Comparison of ENCODE assay signal across 16 cellular contexts in genomic region chr4:79297029-79297428, GRCh38. TPM values are rescaled to one million over a fixed set of nuclear protein-coding genes. Genes with fewer than 3 reads are reported as not detected.
DNase-seq lines count a peak whose midpoint lies in the region; ATAC-seq and TF ChIP-seq lines count a peak whose summit lies in the region.
"Had no signal": no experiment of that assay in that cellular context is flagged by ENCODE, and none has a peak within 500 bp of the region (broad histone marks: within the 10 kb centered on the region; RNA-seq: fewer than 3 reads in every experiment).

No MANE protein-coding gene starts in this region.

- H3K14ac ChIP-seq in neuronal stem cell (ENCODE audit: low read length): no peak overlapping the region

- H2BK15ac ChIP-seq in neuronal stem cell (ENCODE audit: low read length): peak overlapping the region; percentile 96

- no peak for TF ChIP-seq EP300 in gastroesophageal sphincter (IDR thresholded peaks at IDR 0.05)

- no peaks in the 10 kb centered on the region for H3K9me3 ChIP-seq in BE2C
- H3K9me3 ChIP-seq in gastroesophageal sphincter: no peaks in the 10 kb centered on the region
- H3K9me3 ChIP-seq in neuronal stem cell (replicated peaks in 1 of 2; ENCODE audit: control insufficient read depth in 2 of 2, insufficient read depth in 1 of 2, low read depth in 1 of 2, low read length in 2 of 2): no peaks in the 10 kb centered on the region
- H3K9me3 ChIP-seq: BLaER1 treated with 17β-estradiol and CSF1 and Interleukin-3, amounts not matched to agents 10 nM and 100 nM had no signal

- peak; percentile 34 for ATAC-seq in gastroesophageal sphincter
- peak; percentile 37 for ATAC-seq in stimulated activated memory B cell treated with anti-CD40 and anti-IgM and Interleukin-4, amounts not matched to agents 10 μg/mL and 1 μg/mL and 100 μg/mL, for 72 hours
- ATAC-seq in GM19467 (IDR thresholded peaks at IDR 0.05; ENCODE audit: unreplicated experiment): no peak
- ATAC-seq: GM23338 had no signal

- peak overlapping the region; percentile 91 for H3K18ac ChIP-seq in neuronal stem cell (ENCODE audit: low read length)

- H3K36me3 ChIP-seq in BE2C (no peaks in the 10 kb centered on the region), gastroesophageal sphincter (no peaks in the 10 kb centered on the region), neuronal stem cell (replicated peaks in 1 of 2; ENCODE audit: control insufficient read depth in 2 of 2, insufficient read depth in 2 of 2, low read length in 2 of 2) (no peaks in the 10 kb centered on the region)
- H3K36me3 ChIP-seq: BLaER1 treated with 17β-estradiol and CSF1 and Interleukin-3, amounts not matched to agents 10 nM and 100 nM had no signal

- H3K23ac ChIP-seq in neuronal stem cell (ENCODE audit: low read depth, low read length, poor library complexity): peak overlapping the region; percentile 50

- H3K4me1 ChIP-seq in BE2C (peaks cover 6% of the 10 kb centered on the region; the same call in 1 of the 2 replicates), gastroesophageal sphincter (peaks cover 0 to 27% (median 2%) of the 10 kb centered on the region in 3 donors), neuronal stem cell (ENCODE audit: control insufficient read depth in 2 of 2, insufficient read depth in 1 of 2, low read depth in 1 of 2, low read length in 2 of 2) (no peaks in the 10 kb centered on the region)
- H3K4me1 ChIP-seq: BLaER1 treated with 17β-estradiol and CSF1 and Interleukin-3, amounts not matched to agents 10 nM and 100 nM had no signal

- H2AK5ac ChIP-seq in neuronal stem cell (ENCODE audit: low read depth, low read length): peak overlapping the region; percentile 37

- no peak overlapping the region for H3K4ac ChIP-seq in neuronal stem cell (ENCODE audit: low read length)

- H3K27ac Mint-ChIP-seq in stimulated activated memory B cell treated with anti-CD40 and anti-IgM and Interleukin-4, amounts not matched to agents 10 μg/mL and 1 μg/mL and 100 μg/mL, for 72 hours: no peak overlapping the region
- H3K27ac Mint-ChIP-seq: CD4-positive, CD25-positive, alpha-beta regulatory T cell; GM23338; H9 had no signal

- peak overlapping the region; percentile 44 for H2BK120ac ChIP-seq in neuronal stem cell (ENCODE audit: low read depth, low read length)

- H4K8ac ChIP-seq in neuronal stem cell (ENCODE audit: low read depth, low read length): no peak overlapping the region

- no peak overlapping the region for H3K9ac ChIP-seq in neuronal stem cell (ENCODE audit: low read depth, low read length, poor library complexity)
- H3K9ac ChIP-seq: BLaER1 treated with 17β-estradiol and CSF1 and Interleukin-3, amounts not matched to agents 10 nM and 100 nM had no signal

- H3K4me3 ChIP-seq in BE2C (ENCODE audit: low read depth, low read length) (no peak overlapping the region), gastroesophageal sphincter (no peak overlapping the region), neuronal stem cell (ENCODE audit: low read length in 2 of 2) (no peak overlapping the region)
- H3K4me3 ChIP-seq: BLaER1 treated with 17β-estradiol and CSF1 and Interleukin-3, amounts not matched to agents 10 nM and 100 nM; GM23338 had no signal

- TF ChIP-seq CTCF in BE2C (IDR thresholded peaks at IDR 0.05; ENCODE audit: low read depth, low read length) (no peak), gastroesophageal sphincter (IDR thresholded peaks at IDR 0.05) (no peak)

- peak overlapping the region; percentile 44 for H2AFZ ChIP-seq in neuronal stem cell (ENCODE audit: low read length)
- H2AFZ ChIP-seq: GM23338 had no signal

- H3K27me3 ChIP-seq in BE2C (no peaks in the 10 kb centered on the region), gastroesophageal sphincter (no peaks in the 10 kb centered on the region), neuronal stem cell (ENCODE audit: control insufficient read depth in 3 of 3, insufficient read depth in 3 of 3, low read depth in 1 of 3, low read length in 3 of 3) (no peaks in the 10 kb centered on the region)
- H3K27me3 ChIP-seq: BLaER1 treated with 17β-estradiol and CSF1 and Interleukin-3, amounts not matched to agents 10 nM and 100 nM had no signal

- H3K79me1 ChIP-seq in neuronal stem cell (ENCODE audit: low read depth, low read length): no peaks in the 10 kb centered on the region

- no peaks in the 10 kb centered on the region for H3K9me3 Mint-ChIP-seq in stimulated activated memory B cell treated with anti-CD40 and anti-IgM and Interleukin-4, amounts not matched to agents 10 μg/mL and 1 μg/mL and 100 μg/mL, for 72 hours
- H3K9me3 Mint-ChIP-seq: CD4-positive, CD25-positive, alpha-beta regulatory T cell; GM23338; H9 had no signal

- no peak for TF ChIP-seq POLR2A in gastroesophageal sphincter (IDR thresholded peaks at IDR 0.05)

- no peak overlapping the region for H3K4me2 ChIP-seq in neuronal stem cell (ENCODE audit: insufficient read depth, low read length, poor library complexity, severe bottlenecking)
- H3K4me2 ChIP-seq: BLaER1 treated with 17β-estradiol and CSF1 and Interleukin-3, amounts not matched to agents 10 nM and 100 nM; GM23338 had no signal

- no peak overlapping the region for H3K27ac ChIP-seq in gastroesophageal sphincter
- H3K27ac ChIP-seq in neuronal stem cell (replicated peaks; ENCODE audit: low read length): no peak overlapping the region
- H3K27ac ChIP-seq: BLaER1 treated with 17β-estradiol and CSF1 and Interleukin-3, amounts not matched to agents 10 nM and 100 nM had no signal

- WGBS in gastroesophageal sphincter (ENCODE audit: low coverage in 1 of 2), 2 donors: no CpG with 5 or more reads among the region's 9 CpGs
- no CpG with 5 or more reads among the region's 9 CpGs for WGBS in neuronal stem cell (ENCODE audit: extremely low coverage in 2 of 2, insufficient read length in 2 of 2, insufficient replicate concordance in 1 of 2), 2 donors

- peak overlapping the region; percentile 65 for H4K91ac ChIP-seq in neuronal stem cell (ENCODE audit: low read depth, low read length, poor library complexity)

- H3K4me1 Mint-ChIP-seq in stimulated activated memory B cell treated with anti-CD40 and anti-IgM and Interleukin-4, amounts not matched to agents 10 μg/mL and 1 μg/mL and 100 μg/mL, for 72 hours: no peaks in the 10 kb centered on the region
- H3K4me1 Mint-ChIP-seq: CD4-positive, CD25-positive, alpha-beta regulatory T cell; GM23338; H9 had no signal

- H2BK12ac ChIP-seq in neuronal stem cell (ENCODE audit: low read length): peak overlapping the region; percentile 12

- peaks cover 13% of the 10 kb centered on the region for H3K27me3 Mint-ChIP-seq in stimulated activated memory B cell treated with anti-CD40 and anti-IgM and Interleukin-4, amounts not matched to agents 10 μg/mL and 1 μg/mL and 100 μg/mL, for 72 hours
- H3K27me3 Mint-ChIP-seq: CD4-positive, CD25-positive, alpha-beta regulatory T cell had no signal

- H2BK5ac ChIP-seq in neuronal stem cell (ENCODE audit: low read length): peak overlapping the region; percentile 62

- no peaks in the 10 kb centered on the region for H3K36me3 Mint-ChIP-seq in stimulated activated memory B cell treated with anti-CD40 and anti-IgM and Interleukin-4, amounts not matched to agents 10 μg/mL and 1 μg/mL and 100 μg/mL, for 72 hours
- H3K36me3 Mint-ChIP-seq: CD4-positive, CD25-positive, alpha-beta regulatory T cell had no signal

- peak; percentile 3 for DNase-seq in BE2C
- DNase-seq in neuronal stem cell (ENCODE audit: low spot score): no peak
- DNase-seq in NCI-H2227 treated with DMSO at 0.1 percent for 48 hours (lab: John Stamatoyannopoulos, UW): no peak
- no peak for DNase-seq in activated T-cell treated with anti-CD3 and anti-CD28 coated beads for 4 hours
- DNase-seq: 8988T; AML-193; Calu3; CD4-positive, CD25-positive, alpha-beta regulatory T cell; DMS 273 treated with DMSO at 0.1 percent for 48 hours; H9 had no signal

- H3K4me3 Mint-ChIP-seq in stimulated activated memory B cell treated with anti-CD40 and anti-IgM and Interleukin-4, amounts not matched to agents 10 μg/mL and 1 μg/mL and 100 μg/mL, for 72 hours: no peak overlapping the region
- H3K4me3 Mint-ChIP-seq: CD4-positive, CD25-positive, alpha-beta regulatory T cell; GM23338; H9 had no signal

RNA-seq across cellular contexts. Expression of gene NAA11, which starts 28.8 kb away (rescaled TPM):
- polyA plus RNA-seq in BE2C (2012; ENCODE audit: insufficient read depth, insufficient read length, low read depth): not detected
- total RNA-seq in gastroesophageal sphincter: not detected
- not detected for polyA plus RNA-seq in neuronal stem cell (2013, experiment 1 of 2)
- not detected for polyA plus RNA-seq in neuronal stem cell (2013, experiment 2 of 2)
- total RNA-seq: Calu3; CD4-positive, CD25-positive, alpha-beta regulatory T cell; GM23338; H9; HT1080 had no signal
- polyA plus RNA-seq: CD4-positive, CD25-positive, alpha-beta regulatory T cell; GM23338 had no signal
